In genomic region chr5:122778157-122778556, GRCh38 we compare ENCODE assay signal across 20 cellular contexts. TPM values are rescaled to one million over a fixed set of nuclear protein-coding genes. Genes with fewer than 3 reads are reported as not detected.
A peak's percentile ranks its signal among the peaks of the same experiment; 100 is the strongest.
DNase-seq lines count a peak whose midpoint lies in the region; ATAC-seq and TF ChIP-seq lines count a peak whose summit lies in the region.
"Had no signal": no experiment of that assay in that cellular context is flagged by ENCODE, and none has a peak within 500 bp of the region (broad histone marks: within the 10 kb centered on the region; RNA-seq: fewer than 3 reads in every experiment).

No MANE protein-coding gene starts in this region.

- H2AFZ ChIP-seq in SU-DHL-6 (ENCODE audit: low read depth, low read length, severe bottlenecking), result no peak overlapping the region

- H3K9me3 ChIP-seq in SU-DHL-6 (ENCODE audit: insufficient read depth, low read length) (no peaks in the 10 kb centered on the region), upper lobe of left lung (no peaks in the 10 kb centered on the region)
- H3K9me3 ChIP-seq: adrenal gland, gastrocnemius medialis, transverse colon had no signal

- no peak for TF ChIP-seq POLR2A in upper lobe of left lung (IDR thresholded peaks at IDR 0.05)

- peaks cover 76% of the 10 kb centered on the region for H3K79me2 ChIP-seq in SU-DHL-6 (ENCODE audit: insufficient read depth, low read length)

- H3K27me3 Mint-ChIP-seq in activated naive CD8-positive, alpha-beta T cell, result no peaks in the 10 kb centered on the region
- no peaks in the 10 kb centered on the region for H3K27me3 Mint-ChIP-seq in activated naive CD8-positive, alpha-beta T cell treated with anti-CD3 and anti-CD28 coated beads for 36 hours
- peaks cover 9% of the 10 kb centered on the region for H3K27me3 Mint-ChIP-seq in endothelial cell (ENCODE audit: unreplicated experiment)
- no peaks in the 10 kb centered on the region for H3K27me3 Mint-ChIP-seq in type B pancreatic cell

- H3K36me3 Mint-ChIP-seq in activated naive CD8-positive, alpha-beta T cell, result peaks cover 11% of the 10 kb centered on the region
- peaks cover 11% of the 10 kb centered on the region for H3K36me3 Mint-ChIP-seq in activated naive CD8-positive, alpha-beta T cell treated with anti-CD3 and anti-CD28 coated beads for 36 hours
- H3K36me3 Mint-ChIP-seq in endothelial cell (ENCODE audit: low read depth, unreplicated experiment), result peaks cover 8% of the 10 kb centered on the region
- peaks cover 11% of the 10 kb centered on the region for H3K36me3 Mint-ChIP-seq in type B pancreatic cell

- H3K4me1 Mint-ChIP-seq in activated naive CD8-positive, alpha-beta T cell (ENCODE audit: low read depth), result peaks cover 57% of the 10 kb centered on the region
- H3K4me1 Mint-ChIP-seq in activated naive CD8-positive, alpha-beta T cell treated with anti-CD3 and anti-CD28 coated beads for 36 hours, result peaks cover 31% of the 10 kb centered on the region
- H3K4me1 Mint-ChIP-seq in endothelial cell (ENCODE audit: unreplicated experiment) (peaks cover 19% of the 10 kb centered on the region), type B pancreatic cell (ENCODE audit: unreplicated experiment) (no peaks in the 10 kb centered on the region)

- no peaks in the 10 kb centered on the region for H3K9me3 Mint-ChIP-seq in activated naive CD8-positive, alpha-beta T cell (ENCODE audit: low read depth)
- peaks cover 2% of the 10 kb centered on the region for H3K9me3 Mint-ChIP-seq in activated naive CD8-positive, alpha-beta T cell treated with anti-CD3 and anti-CD28 coated beads for 36 hours
- H3K9me3 Mint-ChIP-seq in endothelial cell (ENCODE audit: unreplicated experiment), result no peaks in the 10 kb centered on the region
- no peaks in the 10 kb centered on the region for H3K9me3 Mint-ChIP-seq in type B pancreatic cell

- H3K4me3 ChIP-seq in SU-DHL-6 (ENCODE audit: insufficient read depth, low read length, poor library complexity, severe bottlenecking) (no peak overlapping the region), upper lobe of left lung (no peak overlapping the region)
- H3K4me3 ChIP-seq: adrenal gland, gastrocnemius medialis, lung, transverse colon had no signal

- H3K4me3 Mint-ChIP-seq in activated naive CD8-positive, alpha-beta T cell, result peak overlapping the region; percentile 54
- no peak overlapping the region for H3K4me3 Mint-ChIP-seq in activated naive CD8-positive, alpha-beta T cell treated with anti-CD3 and anti-CD28 coated beads for 36 hours
- H3K4me3 Mint-ChIP-seq in endothelial cell (ENCODE audit: unreplicated experiment) (peak overlapping the region; percentile 14), type B pancreatic cell (peak overlapping the region; percentile 57)

- H3K9ac ChIP-seq in SU-DHL-6 (ENCODE audit: low read length), result no peak overlapping the region

- H3K27ac ChIP-seq in SU-DHL-6 (ENCODE audit: low read depth, low read length) (no peak overlapping the region), upper lobe of left lung (no peak overlapping the region)
- H3K27ac ChIP-seq: adrenal gland, gastrocnemius medialis, transverse colon had no signal

- peaks cover 12% of the 10 kb centered on the region for H3F3A ChIP-seq in SU-DHL-6 (ENCODE audit: insufficient read depth)

- H3K36me3 ChIP-seq in SU-DHL-6 (ENCODE audit: low read length), result no peaks in the 10 kb centered on the region
- no peaks in the 10 kb centered on the region for H3K36me3 ChIP-seq in upper lobe of left lung
- H3K36me3 ChIP-seq: adrenal gland, gastrocnemius medialis, transverse colon had no signal

- no peak overlapping the region for H3K27ac Mint-ChIP-seq in activated naive CD8-positive, alpha-beta T cell
- H3K27ac Mint-ChIP-seq in activated naive CD8-positive, alpha-beta T cell treated with anti-CD3 and anti-CD28 coated beads for 36 hours, result no peak overlapping the region
- H3K27ac Mint-ChIP-seq in endothelial cell (ENCODE audit: unreplicated experiment) (no peak overlapping the region), type B pancreatic cell (no peak overlapping the region)

- peaks cover 15% of the 10 kb centered on the region for H4K20me1 ChIP-seq in SU-DHL-6 (ENCODE audit: low read depth, low read length)

- peak overlapping the region; percentile 75 for H3K4me2 ChIP-seq in SU-DHL-6 (ENCODE audit: low read depth, low read length, poor library complexity, severe bottlenecking)

- no peak for TF ChIP-seq CTCF in SU-DHL-6 (IDR thresholded peaks at IDR 0.05; ENCODE audit: insufficient read depth, low read length, poor library complexity, severe bottlenecking)
- no peak for TF ChIP-seq CTCF in endothelial cell (IDR thresholded peaks at IDR 0.05; ENCODE audit: unreplicated experiment)
- TF ChIP-seq CTCF in type B pancreatic cell (conservative IDR thresholded peaks at IDR 0.05), result no peak
- no peak for TF ChIP-seq CTCF in upper lobe of left lung (IDR thresholded peaks at IDR 0.05)

- DNase-seq in activated naive CD8-positive, alpha-beta T cell treated with anti-CD3 and anti-CD28 coated beads for 36 hours, result no peak
- DNase-seq in endothelial cell (ENCODE audit: low spot score), result no peak
- DNase-seq in type B pancreatic cell (ENCODE audit: extremely low spot score, unreplicated experiment), result no peak
- DNase-seq in mesenteric fat pad (ENCODE audit: low spot score), result no peak
- DNase-seq in upper lobe of left lung, result no peak
- no peak for DNase-seq in stimulated activated CD4-positive, alpha-beta T cell treated with anti-CD3 and anti-CD28 coated beads, Interleukin-4, amount 100 ng/mL, for 24 hours
- DNase-seq: adrenal gland; DMS153; gastrocnemius medialis; GF-D8; kidney; MM.1S; NCI-H2171 treated with DMSO at 0.1 percent for 48 hours; NCI-H69; stimulated activated naive CD4-positive, alpha-beta T cell; transverse colon had no signal

- no peak for TF ChIP-seq EP300 in upper lobe of left lung (IDR thresholded peaks at IDR 0.05)

- no peaks in the 10 kb centered on the region for H3K27me3 ChIP-seq in SU-DHL-6 (ENCODE audit: low read length)
- no peaks in the 10 kb centered on the region for H3K27me3 ChIP-seq in upper lobe of left lung
- H3K27me3 ChIP-seq: adrenal gland, gastrocnemius medialis, transverse colon had no signal

- peaks cover 0 to 29% (median 21%) of the 10 kb centered on the region in 4 donors for H3K4me1 ChIP-seq in upper lobe of left lung

- ATAC-seq in upper lobe of left lung (ENCODE audit: low FRiP score in 2 of 2), result no peak
- ATAC-seq: gastrocnemius medialis, Right ventricle myocardium inferior had no signal

- H3K9me2 ChIP-seq in SU-DHL-6 (replicated peaks; ENCODE audit: insufficient read depth, low read length), result no peaks in the 10 kb centered on the region

- WGBS in upper lobe of left lung, 2 donors, result 92 to 98% methylated on average over 4 of the region's 4 CpGs

RNA-seq across cellular contexts. Expression of gene SNX2, which starts 3.3 kb away (rescaled TPM):
- total RNA-seq in activated naive CD8-positive, alpha-beta T cell treated with anti-CD3 and anti-CD28 coated beads for 36 hours, result 10 to 100 TPM; 40.6 to 41.9 TPM
- total RNA-seq in endothelial cell (ENCODE audit: unreplicated experiment), result 90.5 TPM
- total RNA-seq in type B pancreatic cell (ENCODE audit: low replicate concordance), result 67.3 and 72.3 TPM in 2 replicates
- 80.1 TPM for total RNA-seq in mesenteric fat pad
- total RNA-seq in upper lobe of left lung, result 100 to 1,000 TPM in 1 of 6 donors, 10 to 100 TPM in 5; 48.4 to 105 (median 93.3) TPM
